18 cellular contexts compared by ENCODE assay signal in the genomic region with DNA sequence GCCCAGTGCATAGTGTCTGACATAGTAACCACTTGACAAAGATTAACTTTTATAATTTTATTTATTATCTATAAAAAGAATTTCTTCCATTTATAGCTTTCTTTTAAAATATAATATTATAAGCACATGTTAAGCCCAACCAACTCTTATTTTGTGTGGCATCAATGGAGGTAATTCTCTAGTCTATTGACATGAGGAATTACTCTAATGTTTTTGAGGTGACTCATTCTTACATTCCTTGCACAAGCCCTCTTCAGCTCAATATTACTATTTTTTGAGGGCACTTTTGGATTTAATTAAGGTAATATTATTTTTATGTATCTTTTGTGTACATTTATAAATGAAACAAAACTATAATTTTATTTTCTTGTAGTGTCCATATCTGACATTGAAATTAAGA. TPM values are rescaled to one million over a fixed set of nuclear protein-coding genes. Genes with fewer than 3 reads are reported as not detected.
DNase-seq lines count a peak whose midpoint lies in the region; ATAC-seq and TF ChIP-seq lines count a peak whose summit lies in the region.
"Had no signal": no experiment of that assay in that cellular context is flagged by ENCODE, and none has a peak within 500 bp of the region (broad histone marks: within the 10 kb centered on the region; RNA-seq: fewer than 3 reads in every experiment).

No MANE protein-coding gene starts in this region.

- H3K27ac Mint-ChIP-seq in naive thymus-derived CD8-positive, alpha-beta T cell = no peak overlapping the region
- H3K27ac Mint-ChIP-seq: CD8-positive, alpha-beta T cell; GM23338 had no signal

- H3K36me3 ChIP-seq in RWPE2 (ENCODE audit: low read depth) = no peaks in the 10 kb centered on the region
- H3K36me3 ChIP-seq: BLaER1 treated with 17β-estradiol and CSF1 and Interleukin-3, amounts not matched to agents 10 nM and 100 nM had no signal

- no peaks in the 10 kb centered on the region for H3K9me3 ChIP-seq in RWPE2 (ENCODE audit: severe bottlenecking)

- H3K4me1 ChIP-seq in RWPE2 (ENCODE audit: insufficient read depth, poor library complexity, severe bottlenecking) = no peaks in the 10 kb centered on the region
- H3K4me1 ChIP-seq: BLaER1 treated with 17β-estradiol and CSF1 and Interleukin-3, amounts not matched to agents 10 nM and 100 nM had no signal

- H3K27ac ChIP-seq in RWPE2 (ENCODE audit: poor library complexity, severe bottlenecking) = no peak overlapping the region
- H3K27ac ChIP-seq: BLaER1 treated with 17β-estradiol and CSF1 and Interleukin-3, amounts not matched to agents 10 nM and 100 nM had no signal

- peaks cover 0 to 6% (median 0%) of the 10 kb centered on the region in 9 donors for H3K9me3 Mint-ChIP-seq in naive thymus-derived CD8-positive, alpha-beta T cell
- H3K9me3 Mint-ChIP-seq: CD8-positive, alpha-beta T cell had no signal

- TF ChIP-seq CTCF in RWPE2 (IDR thresholded peaks at IDR 0.05; ENCODE audit: poor library complexity, severe bottlenecking) (no peak), choroid plexus epithelial cell (conservative IDR thresholded peaks at IDR 0.05; ENCODE audit: low read depth, low read length) (no peak)

- peaks cover 9 to 16% (median 13%) of the 10 kb centered on the region in 5 donors for H3K27me3 Mint-ChIP-seq in naive thymus-derived CD8-positive, alpha-beta T cell

- POLR2A ChIA-PET in naive thymus-derived CD8-positive, alpha-beta T cell (lab: Charles Lee) = no interaction called here

- no peaks in the 10 kb centered on the region for H3K36me3 Mint-ChIP-seq in naive thymus-derived CD8-positive, alpha-beta T cell
- H3K36me3 Mint-ChIP-seq: CD8-positive, alpha-beta T cell had no signal

- ATAC-seq in RWPE2 (ENCODE audit: low read depth) = peak; percentile 72; the same call in 2 of the 3 replicates
- ATAC-seq in naive thymus-derived CD8-positive, alpha-beta T cell = no peak
- ATAC-seq: CD8-positive, alpha-beta T cell; GM23338; K562 had no signal

- no peak overlapping the region for H3K4me3 Mint-ChIP-seq in naive thymus-derived CD8-positive, alpha-beta T cell
- H3K4me3 Mint-ChIP-seq: CD8-positive, alpha-beta T cell; GM23338 had no signal

- H3K27me3 ChIP-seq in RWPE2 (ENCODE audit: insufficient read depth, poor library complexity, severe bottlenecking) = no peaks in the 10 kb centered on the region
- H3K27me3 ChIP-seq: BLaER1 treated with 17β-estradiol and CSF1 and Interleukin-3, amounts not matched to agents 10 nM and 100 nM had no signal

- H3K4me1 Mint-ChIP-seq in naive thymus-derived CD8-positive, alpha-beta T cell = no peaks in the 10 kb centered on the region
- H3K4me1 Mint-ChIP-seq: GM23338 had no signal

- DNase-seq in HCEC 1CT (peak; percentile 12), RWPE2 (ENCODE audit: low spot score) (no peak), choroid plexus epithelial cell (ENCODE audit: low read depth) (peak; percentile 65), kidney tubule cell (ENCODE audit: low spot score) (peak; percentile 30), ecto neural progenitor cell (ENCODE audit: low spot score) (no peak), NCI-H1105 (lab: John Stamatoyannopoulos, UW) (no peak), iPS-NIHi11 (ENCODE audit: low spot score) (no peak)
- DNase-seq in naive thymus-derived CD8-positive, alpha-beta T cell = no peak
- DNase-seq: CD8-positive, alpha-beta T cell; DMS53; NCI-H1694 treated with DMSO at 0.1 percent for 48 hours; NCI-H510A; NCI-H748 treated with DMSO at 0.1 percent for 48 hours; NK-92 treated with Interleukin-12 subunit alpha and Interleukin-12 subunit beta, amount 100 ng/mL, for 24 hours; SHP77 treated with DMSO at 0.1 percent for 48 hours had no signal

- H3K4me3 ChIP-seq in RWPE2 (ENCODE audit: severe bottlenecking) (no peak overlapping the region), choroid plexus epithelial cell (ENCODE audit: low read depth, low read length) (no peak overlapping the region)
- H3K4me3 ChIP-seq: BLaER1 treated with 17β-estradiol and CSF1 and Interleukin-3, amounts not matched to agents 10 nM and 100 nM; GM23338; K562 had no signal

RNA-seq across cellular contexts. Expression of a gene that starts 59.6 kb away (rescaled TPM):
- 10 to 100 TPM; 28.0 to 29.6 TPM for total RNA-seq in naive thymus-derived CD8-positive, alpha-beta T cell
- 10 to 100 TPM; 35.5 to 48.6 (median 45.8) TPM for polyA plus RNA-seq in naive thymus-derived CD8-positive, alpha-beta T cell

RNA-seq across cellular contexts. Expression of a gene that starts 59.9 kb away (rescaled TPM):
- total RNA-seq in naive thymus-derived CD8-positive, alpha-beta T cell = 10 to 100 TPM; 10.5 to 13.2 TPM
- polyA plus RNA-seq in naive thymus-derived CD8-positive, alpha-beta T cell = 10 to 100 TPM in 1 of 3 donors, 1 to 10 TPM in 2; 5.1 to 17.5 (median 9.7) TPM

Comparison
In these comparisons a context has a peak if more than half of its experiments do, and no peak if none do; other contexts are left out.
1. DNase-seq: peak in HCEC 1CT (single experiment), choroid plexus epithelial cell (single experiment) and kidney tubule cell (single experiment); none in RWPE2 (single experiment), ecto neural progenitor cell (single experiment), NCI-H1105 (single experiment), naive thymus-derived CD8-positive, alpha-beta T cell (0 of 10) and iPS-NIHi11 (single experiment).